ENCODE assay signal across 1 cellular context in genomic region chr7:25456467-25457171, GRCh38.
TF ChIP-seq lines count a peak whose summit lies in the region.

No MANE protein-coding gene starts in this region.

TF ChIP-seq in H1, 55 proteins besides CTCF, POLR2A, EP300 and RAD21 (continued from another document):
- TF ChIP-seq CHD7 (IDR thresholded peaks at IDR 0.05; ENCODE audit: insufficient replicate concordance, low read length) = no peak
- TF ChIP-seq TAF1 (IDR thresholded peaks at IDR 0.05; ENCODE audit: low read depth, low read length) = no peak
- no peak for TF ChIP-seq RXRA (IDR thresholded peaks at IDR 0.05; ENCODE audit: insufficient read depth, low read depth, low read length)
- TF ChIP-seq CHD2 (IDR thresholded peaks at IDR 0.05; ENCODE audit: low read length) = no peak
